In genomic region chr1:221850788-221851187, GRCh38 we compare ENCODE assay signal across 1 cellular context.
TF ChIP-seq lines count a peak whose summit lies in the region.

No MANE protein-coding gene starts in this region.

TF ChIP-seq in IMR-90, 13 proteins besides CTCF, POLR2A, EP300 and RAD21 (continued from another document):
- TF ChIP-seq USF2 (IDR thresholded peaks at IDR 0.05; ENCODE audit: low read depth, low read length) (no peak), BHLHE40 (IDR thresholded peaks at IDR 0.05; ENCODE audit: low read depth, low read length) (no peak), MAZ (IDR thresholded peaks at IDR 0.05; ENCODE audit: borderline replicate concordance, low read depth, low read length) (no peak), RCOR1 (IDR thresholded peaks at IDR 0.05; ENCODE audit: insufficient replicate concordance, low read length) (no peak), SMC3 (IDR thresholded peaks at IDR 0.05; ENCODE audit: low read depth, low read length) (no peak)
